ENCODE assay signal across 14 cellular contexts in genomic region chr17:67837965-67838364, GRCh38. TPM values are rescaled to one million over a fixed set of nuclear protein-coding genes. Genes with fewer than 3 reads are reported as not detected.
DNase-seq lines count a peak whose midpoint lies in the region; ATAC-seq, FAIRE-seq and TF ChIP-seq lines count a peak whose summit lies in the region.
"Had no signal": no experiment of that assay in that cellular context is flagged by ENCODE, and none has a peak within 500 bp of the region (broad histone marks: within the 10 kb centered on the region; RNA-seq: fewer than 3 reads in every experiment).

No MANE protein-coding gene starts in this region.

- RAD21 ChIA-PET in GM12878 (lab: Charles Lee; ENCODE audit: unreplicated experiment): no interaction called here

- H3K27ac Mint-ChIP-seq in activated CD8-positive, alpha-beta T cell treated with anti-CD3 and anti-CD28 coated beads, Interleukin-2, amount 10 ng/mL, durations not matched to agents 7 days and 5 days: no peak overlapping the region
- no peak overlapping the region for H3K27ac Mint-ChIP-seq in activated naive CD4-positive, alpha-beta T cell treated with anti-CD3 and anti-CD28 coated beads, Interleukin-2, amount 50 U/mL, for 72 hours

- H4K20me1 ChIP-seq in HepG2 (ENCODE audit: insufficient read depth, low read length) (peaks cover 41% of the 10 kb centered on the region), GM12878 (ENCODE audit: control insufficient read depth, insufficient read depth) (no peaks in the 10 kb centered on the region)

- H2AFZ ChIP-seq in HepG2 (ENCODE audit: low read length) (no peak overlapping the region), GM12878 (ENCODE audit: control insufficient read depth, low read depth, low read length) (no peak overlapping the region)

- BruUV-seq in HepG2 (replicated peaks; lab: Mats Ljungman, UMichigan) (no TSS peak), GM12878 (replicated peaks; lab: Mats Ljungman, UMichigan) (no TSS peak)

- POLR2A ChIA-PET in HepG2 (lab: Yijun Ruan, JAX): interaction anchor here (1.6 kb wide), 1 partner anchor 13 kb away, joined by 5 read pairs; the partner anchor contains the start of gene BPTF
- POLR2A ChIA-PET in GM12878 (lab: Charles Lee): interaction anchor here (0.6 to 1.0 kb wide), 2 partner anchors 110 to 122 kb away, joined by 3 read pairs; no protein-coding TSS in a partner anchor
- POLR2A ChIA-PET in activated CD8-positive, alpha-beta T cell treated with anti-CD3 and anti-CD28 coated beads, Interleukin-2, amount 10 ng/mL, durations not matched to agents 7 days and 5 days (lab: Charles Lee): no interaction called here

- no peak for TF ChIP-seq RAD21 in HepG2 (CRISPR knock-in tag; IDR thresholded peaks at IDR 0.05)
- no peak for TF ChIP-seq RAD21 in GM12878 (IDR thresholded peaks at IDR 0.05; ENCODE audit: insufficient read depth, low read depth, low read length)

- no peaks in the 10 kb centered on the region for H3K27me3 Mint-ChIP-seq in activated CD8-positive, alpha-beta T cell treated with anti-CD3 and anti-CD28 coated beads, Interleukin-2, amount 10 ng/mL, durations not matched to agents 7 days and 5 days (ENCODE audit: low read depth)

- intact Hi-C loops in HepG2 (cut with micrococcal nuclease; ENCODE audit: unreplicated experiment): no loop called here
- intact Hi-C loops in right lobe of liver (cut with DNase I): no loop called here
- intact Hi-C loops in GM12878 (cut with micrococcal nuclease; ENCODE audit: unreplicated experiment): no loop called here

- H3K4me2 ChIP-seq in HepG2 (ENCODE audit: low read depth, low read length) (no peak overlapping the region), GM12878 (ENCODE audit: control insufficient read depth, insufficient read depth) (no peak overlapping the region)

- H3K4me3 Mint-ChIP-seq in activated CD8-positive, alpha-beta T cell treated with anti-CD3 and anti-CD28 coated beads, Interleukin-2, amount 10 ng/mL, durations not matched to agents 7 days and 5 days: no peak overlapping the region
- H3K4me3 Mint-ChIP-seq: CD8-positive, alpha-beta T cell had no signal

- TF ChIP-seq POLR2A in HepG2 (IDR thresholded peaks at IDR 0.05; ENCODE audit: insufficient read depth in 1 of 2, low read depth in 2 of 2, low read length in 2 of 2) (no peak), right lobe of liver (IDR thresholded peaks at IDR 0.05) (no peak), GM12878 (IDR thresholded peaks at IDR 0.05; ENCODE audit: low read depth, low read length) (no peak)

- H3K36me3 ChIP-seq in HepG2 (replicated peaks in 1 of 2; ENCODE audit: control insufficient read depth in 1 of 2, insufficient read depth in 2 of 2, low read length in 2 of 2) (peaks cover 0 to 4% of the 10 kb centered on the region in 2 experiments; a peak in 2 of 5 replicates), right lobe of liver (no peaks in the 10 kb centered on the region), GM12878 (ENCODE audit: control insufficient read depth in 2 of 2, insufficient read depth in 2 of 2, low read length in 1 of 2) (no peaks in the 10 kb centered on the region)

- peaks cover 26% of the 10 kb centered on the region for H3K36me3 Mint-ChIP-seq in activated CD8-positive, alpha-beta T cell treated with anti-CD3 and anti-CD28 coated beads, Interleukin-2, amount 10 ng/mL, durations not matched to agents 7 days and 5 days (ENCODE audit: low read depth)
- no peaks in the 10 kb centered on the region for H3K36me3 Mint-ChIP-seq in activated naive CD4-positive, alpha-beta T cell treated with anti-CD3 and anti-CD28 coated beads, Interleukin-2, amount 50 U/mL, for 72 hours

- H3K27ac ChIP-seq in HepG2 (ENCODE audit: extremely low read length, insufficient read depth, low read length): no peak overlapping the region
- H3K27ac ChIP-seq in right lobe of liver: no peak overlapping the region
- no peak overlapping the region for H3K27ac ChIP-seq in GM12878 (ENCODE audit: control insufficient read depth, insufficient read depth)
- H3K27ac ChIP-seq: 22Rv1 had no signal

- WGBS in HepG2 (ENCODE audit: low lambda C conversion rate): 97% methylated on average over 2 of the region's 2 CpGs
- 88% methylated on average over 2 of the region's 2 CpGs for WGBS in right lobe of liver (ENCODE audit: insufficient coverage, low coverage, low lambda C conversion rate, missing lambda C conversion rate)
- WGBS in GM12878 (ENCODE audit: insufficient coverage, insufficient replicate concordance, low lambda C conversion rate, missing lambda C conversion rate): 98% methylated on average over 2 of the region's 2 CpGs

- H3K4me3 ChIP-seq in HepG2 (replicated peaks in 1 of 3; ENCODE audit: insufficient read depth in 1 of 3, low read depth in 2 of 3, low read length in 3 of 3): no peak overlapping the region
- no peak overlapping the region for H3K4me3 ChIP-seq in right lobe of liver
- no peak overlapping the region for H3K4me3 ChIP-seq in GM12878

- no peaks in the 10 kb centered on the region for H3K9me3 ChIP-seq in HepG2 (ENCODE audit: low read length)
- no peaks in the 10 kb centered on the region for H3K9me3 ChIP-seq in right lobe of liver
- no peaks in the 10 kb centered on the region for H3K9me3 ChIP-seq in GM12878 (replicated peaks; ENCODE audit: control insufficient read depth, insufficient read depth, low read length)

- H3K9ac ChIP-seq in HepG2 (ENCODE audit: insufficient read depth, low read depth, low read length) (no peak overlapping the region), GM12878 (ENCODE audit: control insufficient read depth, insufficient read depth, low read length) (no peak overlapping the region; the same call in 1 of the 2 replicates)

- FAIRE-seq in HepG2 (lab: Jason Lieb, UNC): no peak
- FAIRE-seq in GM12878 (lab: Jason Lieb, UNC): no peak
- FAIRE-seq: H1 had no signal

- peaks cover 32% of the 10 kb centered on the region; the same call in 1 of the 2 replicates for H3K4me1 ChIP-seq in HepG2 (ENCODE audit: insufficient read depth, low read length)
- peaks cover 0 to 4% (median 0%) of the 10 kb centered on the region in 4 donors for H3K4me1 ChIP-seq in right lobe of liver
- peaks cover 11% of the 10 kb centered on the region for H3K4me1 ChIP-seq in GM12878 (ENCODE audit: control insufficient read depth, insufficient read depth, low read length)

- DNase-seq in DMS 273 (lab: John Stamatoyannopoulos, UW; ENCODE audit: unreplicated experiment): peak; percentile 56
- DNase-seq in DMS 273 treated with DMSO at 0.1 percent for 48 hours (lab: John Stamatoyannopoulos, UW): no peak
- DNase-seq in HepG2 (ENCODE audit: low spot score): no peak
- no peak for DNase-seq in right lobe of liver
- DNase-seq in GM12878 (ENCODE audit: low read depth, low spot score): no peak
- DNase-seq in activated CD8-positive, alpha-beta T cell treated with anti-CD3 and anti-CD28 coated beads, Interleukin-2, amount 10 ng/mL, durations not matched to agents 7 days and 5 days: no peak
- no peak for DNase-seq in activated naive CD4-positive, alpha-beta T cell treated with anti-CD3 and anti-CD28 coated beads, Interleukin-2, amount 50 U/mL, for 72 hours (ENCODE audit: low spot score in 2 of 2)
- no peak for DNase-seq in pons (ENCODE audit: low spot score)
- DNase-seq: CD8-positive, alpha-beta T cell; MV-4-11; NCI-H1417 treated with DMSO at 0.1 percent for 48 hours; NCI-H1930 had no signal

- TF ChIP-seq EP300 in HepG2 (IDR thresholded peaks at IDR 0.05; ENCODE audit: low read depth in 2 of 2, low read length in 2 of 2): no peak
- no peak for TF ChIP-seq EP300 in HepG2 (CRISPR knock-in tag; IDR thresholded peaks at IDR 0.05; ENCODE audit: borderline replicate concordance)
- no peak for TF ChIP-seq EP300 in GM12878 (IDR thresholded peaks at IDR 0.05; ENCODE audit: borderline replicate concordance in 1 of 2, control insufficient read depth in 1 of 2, low read depth in 2 of 2, low read length in 2 of 2)

- no peak for TF ChIP-seq CTCF in HepG2 (CRISPR knock-in tag; IDR thresholded peaks at IDR 0.05)
- TF ChIP-seq CTCF in right lobe of liver (IDR thresholded peaks at IDR 0.05): no peak
- no peak for TF ChIP-seq CTCF in GM12878 (IDR thresholded peaks at IDR 0.05 in 2 of 3, conservative IDR thresholded peaks at IDR 0.05 in 1 of 3; ENCODE audit: control insufficient read depth in 2 of 3, extremely low read depth in 1 of 3, insufficient read depth in 1 of 3, low read depth in 3 of 3, low read length in 3 of 3)

- CTCF ChIA-PET in HepG2 (lab: Yijun Ruan, JAX; ENCODE audit: low intra/inter-chr PET ratio, low total read pairs) (no interaction called here), GM12878 (lab: Yijun Ruan, JAX) (interaction anchor here (0.6 to 1.3 kb wide), 3 partner anchors 9 to 18 kb away, joined by 3 to 4 read pairs (median 3); no protein-coding TSS in a partner anchor)
- CTCF ChIA-PET in activated CD8-positive, alpha-beta T cell treated with anti-CD3 and anti-CD28 coated beads, Interleukin-2, amount 10 ng/mL, durations not matched to agents 7 days and 5 days (lab: Charles Lee): interaction anchor here (1.0 kb wide), 1 partner anchor 18 kb away, joined by 3 read pairs; no protein-coding TSS in a partner anchor

- ATAC-seq in HepG2 (no peak; the same call in 2 of the 3 replicates), right lobe of liver (no peak), GM12878 (no peak)
- ATAC-seq in activated CD8-positive, alpha-beta T cell treated with anti-CD3 and anti-CD28 coated beads, Interleukin-2, amount 10 ng/mL, durations not matched to agents 7 days and 5 days: no peak
- ATAC-seq in activated naive CD4-positive, alpha-beta T cell treated with anti-CD3 and anti-CD28 coated beads, Interleukin-2, amount 50 U/mL, for 72 hours: no peak
- ATAC-seq: CD8-positive, alpha-beta T cell had no signal

- H3K27me3 ChIP-seq in HepG2 (ENCODE audit: control insufficient read depth in 1 of 2, insufficient read depth in 2 of 2, low read length in 2 of 2) (no peaks in the 10 kb centered on the region), right lobe of liver (no peaks in the 10 kb centered on the region), GM12878 (replicated peaks in 1 of 2; ENCODE audit: control insufficient read depth in 2 of 2, insufficient read depth in 2 of 2, low read length in 1 of 2) (no peaks in the 10 kb centered on the region)

- H3K79me2 ChIP-seq in HepG2 (ENCODE audit: insufficient read depth, low read length) (peaks cover 96% of the 10 kb centered on the region), GM12878 (ENCODE audit: control insufficient read depth, insufficient read depth, low read length) (peaks cover 81% of the 10 kb centered on the region)

- SMC1A ChIA-PET in GM12878 (lab: Charles Lee; ENCODE audit: uncharacterized antibody, unreplicated experiment): interaction anchor here (0.8 to 2.3 kb wide), 4 partner anchors 9 to 33 kb away, joined by 3 to 7 read pairs (median 4); no protein-coding TSS in a partner anchor

- in situ Hi-C loops in HepG2 (cut with HindIII; ENCODE audit: extremely low pct_ligation_motif_present, low pct_unique_long_range_greater_than_20kb) (no loop called here), GM12878 (cut with MboI) (no loop called here)

- H3K9me3 Mint-ChIP-seq in activated CD8-positive, alpha-beta T cell treated with anti-CD3 and anti-CD28 coated beads, Interleukin-2, amount 10 ng/mL, durations not matched to agents 7 days and 5 days (ENCODE audit: insufficient read depth): no peaks in the 10 kb centered on the region
- no peaks in the 10 kb centered on the region for H3K9me3 Mint-ChIP-seq in activated naive CD4-positive, alpha-beta T cell treated with anti-CD3 and anti-CD28 coated beads, Interleukin-2, amount 50 U/mL, for 72 hours
- H3K9me3 Mint-ChIP-seq: CD8-positive, alpha-beta T cell had no signal

- peaks cover 34% of the 10 kb centered on the region for H3K4me1 Mint-ChIP-seq in activated CD8-positive, alpha-beta T cell treated with anti-CD3 and anti-CD28 coated beads, Interleukin-2, amount 10 ng/mL, durations not matched to agents 7 days and 5 days (ENCODE audit: low read depth)

RNA-seq across cellular contexts. Expression of gene BPTF, which starts 12.7 kb away (rescaled TPM):
- total RNA-seq in HepG2 (2016; rRNA removed; fragmentation: Illumina TruSeq; extraction: Trizol) (43.5 and 73.1 TPM in 2 replicates), right lobe of liver (10 to 100 TPM; 25.8 to 35.1 (median 31.3) TPM), GM12878 (2014; rRNA removed) (47.9 and 49.9 TPM in 2 replicates), GM12878 (2014; rRNA removed; fragmentation: Illumina TruSeq; extraction: Trizol) (62.3 and 67.1 TPM in 2 replicates), GM12878 (2021) (69.1 and 75.6 TPM in 2 replicates)
- total RNA-seq in HepG2 (2016; cell fraction: cytosol; rRNA removed; fragmentation: Illumina TruSeq; extraction: Trizol; ENCODE audit: low read depth): 43.8 and 50.6 TPM in 2 replicates
- 44.3 and 67.7 TPM in 2 replicates for total RNA-seq in HepG2 (2016; cell fraction: insoluble cytoplasmic fraction; rRNA removed; fragmentation: Illumina TruSeq; extraction: Trizol)
- total RNA-seq in HepG2 (2016; cell fraction: membrane; rRNA removed; fragmentation: Illumina TruSeq; extraction: Trizol): 38.8 and 41.1 TPM in 2 replicates
- total RNA-seq in HepG2 (2016; cell fraction: nucleus; rRNA removed; fragmentation: Illumina TruSeq; extraction: Trizol): 88.3 and 95.6 TPM in 2 replicates
- polyA plus RNA-seq in HepG2 (2011; rRNA removed) (52.9 and 66.1 TPM in 2 replicates), GM12878 (2011; rRNA removed) (63.2 and 78.3 TPM in 2 replicates), GM12878 (2014; fragmentation: Illumina TruSeq; extraction: Trizol) (72.6 and 74.0 TPM in 2 replicates), GM12878 (2014; fragmentation: Nextera tagmentation; extraction: Ambion mirVana) (10 to 100 TPM; 32.9 to 39.7 TPM), GM12878 (2014; rRNA removed) (38.2 and 43.5 TPM in 2 replicates), GM12878 (2016; fragmentation: Nextera tagmentation; extraction: Ambion mirVana) (10 to 100 TPM; 19.4 to 22.9 TPM)
- polyA plus RNA-seq in HepG2 (2011; cell fraction: cytosol; rRNA removed): 28.6 and 29.5 TPM in 2 replicates
- polyA plus RNA-seq in HepG2 (2011; cell fraction: nucleus; rRNA removed): 80.0 and 94.4 TPM in 2 replicates
- 38.6 and 42.7 TPM in 2 replicates for polyA plus RNA-seq in HepG2 (2012)
- polyA plus RNA-seq in HepG2 (2016; cell fraction: cytosol; fragmentation: Illumina TruSeq; extraction: Trizol; ENCODE audit: low read depth): 3.2 and 3.5 TPM in 2 replicates
- 59.3 and 75.0 TPM in 2 replicates for polyA plus RNA-seq in HepG2 (2016; cell fraction: insoluble cytoplasmic fraction; fragmentation: Illumina TruSeq; extraction: Trizol; ENCODE audit: low read depth)
- polyA plus RNA-seq in HepG2 (2016; cell fraction: membrane; fragmentation: Illumina TruSeq; extraction: Trizol; ENCODE audit: low read depth): 7.4 and 10.9 TPM in 2 replicates
- 98.3 and 108 TPM in 2 replicates for polyA plus RNA-seq in HepG2 (2016; cell fraction: nucleus; fragmentation: Illumina TruSeq; extraction: Trizol; ENCODE audit: insufficient read depth, low read depth)
- 88.0 and 94.4 TPM in 2 replicates for polyA minus RNA-seq in HepG2 (2011; rRNA and poly(A)+ RNA removed; ENCODE audit: low replicate concordance)
- 57.8 and 66.8 TPM in 2 replicates for polyA minus RNA-seq in HepG2 (2011; cell fraction: cytosol; rRNA and poly(A)+ RNA removed)
- 144 and 152 TPM in 2 replicates for polyA minus RNA-seq in HepG2 (2011; cell fraction: nucleus; rRNA and poly(A)+ RNA removed)
- 404 and 430 TPM in 2 replicates for total RNA-seq in GM12878 (2013; cell fraction: nucleolus; rRNA removed)
- polyA plus RNA-seq in GM12878 (2011; ENCODE audit: low read depth): 31.5 TPM
- 45.7 and 47.4 TPM in 2 replicates for polyA plus RNA-seq in GM12878 (2011; cell fraction: cytosol; rRNA removed)
- 74.9 and 87.1 TPM in 2 replicates for polyA plus RNA-seq in GM12878 (2011; cell fraction: nucleus; rRNA removed)
- polyA plus RNA-seq in GM12878 (2012): 44.1 and 50.9 TPM in 2 replicates
- polyA minus RNA-seq in GM12878 (2011; rRNA and poly(A)+ RNA removed): 130 and 227 TPM in 2 replicates
- 43.3 and 51.4 TPM in 2 replicates for polyA minus RNA-seq in GM12878 (2011; cell fraction: cytosol; rRNA and poly(A)+ RNA removed)
- polyA minus RNA-seq in GM12878 (2011; cell fraction: nucleus; rRNA and poly(A)+ RNA removed): 52.3 and 86.8 TPM in 2 replicates
- total RNA-seq in activated CD8-positive, alpha-beta T cell treated with anti-CD3 and anti-CD28 coated beads, Interleukin-2, amount 10 ng/mL, durations not matched to agents 7 days and 5 days: 10 to 100 TPM; 85.9 to 87.0 TPM
- 100 to 1,000 TPM in 1 of 2 donors, 10 to 100 TPM in 1; 59.1 to 101 TPM for total RNA-seq in activated naive CD4-positive, alpha-beta T cell treated with anti-CD3 and anti-CD28 coated beads, Interleukin-2, amount 50 U/mL, for 72 hours
